ENCODE assay signal across 9 cellular contexts in genomic region chr11:64759722-64760719, GRCh38. TPM values are rescaled to one million over a fixed set of nuclear protein-coding genes. Genes with fewer than 3 reads are reported as not detected.
A peak's percentile ranks its signal among the peaks of the same experiment; 100 is the strongest.
DNase-seq lines count a peak whose midpoint lies in the region; ATAC-seq and TF ChIP-seq lines count a peak whose summit lies in the region.
"Had no signal": no experiment of that assay in that cellular context is flagged by ENCODE, and none has a peak within 500 bp of the region (broad histone marks: within the 10 kb centered on the region; RNA-seq: fewer than 3 reads in every experiment).

Gene PYGM (minus strand): TSS chr11:64759974. CDS start chr11:64759898, 76 bp downstream.

- H2BK120ac ChIP-seq in neuronal stem cell (ENCODE audit: low read depth, low read length) = peak within 1 kb of the TSS; percentile 27

- peak within 1 kb of the TSS; percentile 61 for H2AFZ ChIP-seq in neuronal stem cell (ENCODE audit: low read length)

- peak within 1 kb of the TSS; percentile 90 for H4K91ac ChIP-seq in neuronal stem cell (ENCODE audit: low read depth, low read length, poor library complexity)

- TF ChIP-seq CTCF in fibroblast of the aortic adventitia (IDR thresholded peaks at IDR 0.05; ENCODE audit: insufficient read depth, low read length) = no peak

- H3K4me1 ChIP-seq in CD8-positive, alpha-beta memory T cell (ENCODE audit: insufficient read depth, low read length) = peaks cover 61% of the 10 kb centered on the region
- H3K4me1 ChIP-seq in neuronal stem cell (ENCODE audit: control insufficient read depth in 2 of 2, insufficient read depth in 1 of 2, low read depth in 1 of 2, low read length in 2 of 2) = peaks cover 40 to 58% of the 10 kb centered on the region in 2 donors

- H3K36me3 ChIP-seq in CD8-positive, alpha-beta memory T cell (ENCODE audit: insufficient read depth, low read length) = peaks cover 6% of the 10 kb centered on the region
- peaks cover 19 to 31% of the 10 kb centered on the region in 2 donors for H3K36me3 ChIP-seq in neuronal stem cell (replicated peaks in 1 of 2; ENCODE audit: control insufficient read depth in 2 of 2, insufficient read depth in 2 of 2, low read length in 2 of 2)

- H3K4me2 ChIP-seq in neuronal stem cell (ENCODE audit: insufficient read depth, low read length, poor library complexity, severe bottlenecking) = peak within 1 kb of the TSS; percentile 23

- H3K18ac ChIP-seq in neuronal stem cell (ENCODE audit: low read length) = peak within 1 kb of the TSS; percentile 93

- no peaks in the 10 kb centered on the region for H3K9me3 Mint-ChIP-seq in CD8-positive, alpha-beta memory T cell
- H3K9me3 Mint-ChIP-seq: dendritic cell treated with granulocyte-macrophage colony-stimulating factor and Interleukin-4, amounts not matched to agents 40 ng/mL and 50 ng/mL, for 4 days had no signal

- peak within 1 kb of the TSS; percentile 12 for H3K27ac ChIP-seq in CD8-positive, alpha-beta memory T cell (ENCODE audit: low read depth, low read length)
- peak within 1 kb of the TSS; percentile 87 for H3K27ac ChIP-seq in neuronal stem cell (replicated peaks; ENCODE audit: low read length)

- H3K27me3 ChIP-seq in CD8-positive, alpha-beta memory T cell (ENCODE audit: insufficient read depth, low read length, poor library complexity, severe bottlenecking) = no peaks in the 10 kb centered on the region
- H3K27me3 ChIP-seq in neuronal stem cell (ENCODE audit: control insufficient read depth in 3 of 3, insufficient read depth in 3 of 3, low read depth in 1 of 3, low read length in 3 of 3) = no peaks in the 10 kb centered on the region

- H3K4me1 Mint-ChIP-seq in CD8-positive, alpha-beta memory T cell = peaks cover 55 to 66% (median 58%) of the 10 kb centered on the region in 3 donors
- H3K4me1 Mint-ChIP-seq in T-helper 17 cell = peaks cover 51% of the 10 kb centered on the region

- CTCF ChIA-PET in CD8-positive, alpha-beta memory T cell (lab: Charles Lee) = interaction anchor here (0.7 to 26.7 kb wide), 7 partner anchors 8 to 71 kb away, joined by 3 to 441 read pairs (median 5); partner anchors contain the start of genes RASGRP2 and SF1

- peaks cover 3% of the 10 kb centered on the region for H3K79me1 ChIP-seq in neuronal stem cell (ENCODE audit: low read depth, low read length)

- H3K4me3 Mint-ChIP-seq in CD8-positive, alpha-beta memory T cell = peak within 1 kb of the TSS in 6 of 7 donors; percentile 7 to 79 (median 50)
- H3K4me3 Mint-ChIP-seq in T-helper 17 cell = peak within 1 kb of the TSS; percentile 81
- H3K4me3 Mint-ChIP-seq: dendritic cell treated with granulocyte-macrophage colony-stimulating factor and Interleukin-4, amounts not matched to agents 40 ng/mL and 50 ng/mL, for 4 days had no signal

- peak within 1 kb of the TSS; percentile 87 for H2AK5ac ChIP-seq in neuronal stem cell (ENCODE audit: low read depth, low read length)

- peak within 1 kb of the TSS; percentile 70 for H3K9ac ChIP-seq in neuronal stem cell (ENCODE audit: low read depth, low read length, poor library complexity)

- peak within 1 kb of the TSS; percentile 42 for H3K4me3 ChIP-seq in CD8-positive, alpha-beta memory T cell (ENCODE audit: low read length)
- peak within 1 kb of the TSS; percentile 10 for H3K4me3 ChIP-seq in fibroblast of the aortic adventitia (ENCODE audit: low read depth, low read length)
- no peak within 1 kb of the TSS for H3K4me3 ChIP-seq in neuronal stem cell (ENCODE audit: low read length in 2 of 2)

- H2BK12ac ChIP-seq in neuronal stem cell (ENCODE audit: low read length) = no peak within 1 kb of the TSS

- peak within 1 kb of the TSS; percentile 95 for H2BK15ac ChIP-seq in neuronal stem cell (ENCODE audit: low read length)

- peak; percentile 8 for ATAC-seq in T-helper 17 cell

- H3K23ac ChIP-seq in neuronal stem cell (ENCODE audit: low read depth, low read length, poor library complexity) = peak within 1 kb of the TSS; percentile 77

- peak within 1 kb of the TSS; percentile 77 for H2BK5ac ChIP-seq in neuronal stem cell (ENCODE audit: low read length)

- no peak within 1 kb of the TSS for H3K4ac ChIP-seq in neuronal stem cell (ENCODE audit: low read length)

- no peak within 1 kb of the TSS for H4K8ac ChIP-seq in neuronal stem cell (ENCODE audit: low read depth, low read length)

- no peaks in the 10 kb centered on the region for H3K9me3 ChIP-seq in CD8-positive, alpha-beta memory T cell (ENCODE audit: low read length)
- no peaks in the 10 kb centered on the region for H3K9me3 ChIP-seq in T-helper 17 cell (ENCODE audit: control insufficient read depth, low read length, poor library complexity, severe bottlenecking)
- no peaks in the 10 kb centered on the region for H3K9me3 ChIP-seq in neuronal stem cell (replicated peaks in 1 of 2; ENCODE audit: control insufficient read depth in 2 of 2, insufficient read depth in 1 of 2, low read depth in 1 of 2, low read length in 2 of 2)

- H3K36me3 Mint-ChIP-seq in CD8-positive, alpha-beta memory T cell = peaks cover 5 to 40% (median 18%) of the 10 kb centered on the region in 3 donors
- H3K36me3 Mint-ChIP-seq in T-helper 17 cell (ENCODE audit: low read depth) = peaks cover 11% of the 10 kb centered on the region

- H3K27me3 Mint-ChIP-seq in CD8-positive, alpha-beta memory T cell = peaks cover 0 to 3% of the 10 kb centered on the region in 2 donors
- H3K27me3 Mint-ChIP-seq in T-helper 17 cell = no peaks in the 10 kb centered on the region
- H3K27me3 Mint-ChIP-seq: dendritic cell treated with granulocyte-macrophage colony-stimulating factor and Interleukin-4, amounts not matched to agents 40 ng/mL and 50 ng/mL, for 4 days had no signal

- H3K14ac ChIP-seq in neuronal stem cell (ENCODE audit: low read length) = no peak within 1 kb of the TSS

- WGBS in neuronal stem cell (ENCODE audit: extremely low coverage in 2 of 2, insufficient read length in 2 of 2, insufficient replicate concordance in 1 of 2), 2 donors = no CpG with 5 or more reads among the region's 24 CpGs

- DNase-seq in CD8-positive, alpha-beta memory T cell = peak in 1 of 5 donors; percentile 39
- no peak for DNase-seq in T-helper 17 cell
- DNase-seq in fibroblast of the aortic adventitia (ENCODE audit: low read depth) = peak; percentile 80
- peak; percentile 66 for DNase-seq in neuronal stem cell (ENCODE audit: low spot score)
- DNase-seq in AG08395 (ENCODE audit: low spot score) = no peak
- DNase-seq in MV-4-11 (lab: John Stamatoyannopoulos, UW) = no peak
- DNase-seq in NCI-H1092 treated with DMSO at 0.1 percent for 48 hours (lab: John Stamatoyannopoulos, UW) = no peak
- no peak for DNase-seq in epidermal melanocyte (ENCODE audit: insufficient read length, low spot score)

- POLR2A ChIA-PET in CD8-positive, alpha-beta memory T cell (lab: Charles Lee) = interaction anchor here (0.7 to 15.8 kb wide), 5 partner anchors 15 to 74 kb away, joined by 3 to 220 read pairs (median 13); partner anchors contain the start of genes RASGRP2 and SF1

- H3K27ac Mint-ChIP-seq in CD8-positive, alpha-beta memory T cell = peak within 1 kb of the TSS; percentile 63 to 97 (median 84)
- peak within 1 kb of the TSS; percentile 95 for H3K27ac Mint-ChIP-seq in T-helper 17 cell
- H3K27ac Mint-ChIP-seq: dendritic cell treated with granulocyte-macrophage colony-stimulating factor and Interleukin-4, amounts not matched to agents 40 ng/mL and 50 ng/mL, for 4 days had no signal

RNA-seq across cellular contexts. Expression of gene PYGM, which starts in this region (rescaled TPM):
- total RNA-seq in CD8-positive, alpha-beta memory T cell = 1 to 10 TPM; 2.2 TPM
- polyA plus RNA-seq in CD8-positive, alpha-beta memory T cell = 0.15 TPM
- total RNA-seq in T-helper 17 cell (10 to 100 TPM; 11.8 to 27.1 TPM), fibroblast of the aortic adventitia (ENCODE audit: low replicate concordance) (0.63 and 1.7 TPM in 2 replicates)
- 1.3 TPM for polyA plus RNA-seq in neuronal stem cell (2013, experiment 1 of 2)
- 1.3 TPM for polyA plus RNA-seq in neuronal stem cell (2013, experiment 2 of 2)

Comparison
In these comparisons a context has a peak if more than half of its experiments do, and no peak if none do; other contexts are left out.
1. DNase-seq: peak in fibroblast of the aortic adventitia (single experiment) and neuronal stem cell (single experiment); none in T-helper 17 cell (0 of 3), AG08395 (single experiment), MV-4-11 (single experiment), NCI-H1092 treated with DMSO at 0.1 percent for 48 hours (single experiment) and epidermal melanocyte (single experiment).
2. H3K4me3 ChIP-seq: peak in CD8-positive, alpha-beta memory T cell (single experiment) and fibroblast of the aortic adventitia (single experiment); none in neuronal stem cell (0 of 2).